ENCODE assay signal across 10 cellular contexts in genomic region chr5:59123595-59124561, GRCh38.
DNase-seq lines count a peak whose midpoint lies in the region; ATAC-seq and TF ChIP-seq lines count a peak whose summit lies in the region.
"Had no signal": no experiment of that assay in that cellular context is flagged by ENCODE, and none has a peak within 500 bp of the region (broad histone marks: within the 10 kb centered on the region; RNA-seq: fewer than 3 reads in every experiment).

No MANE protein-coding gene starts in this region.

- peak in 1 of 2 donors; percentile 19 for DNase-seq in activated naive CD4-positive, alpha-beta T cell treated with anti-CD3 and anti-CD28 coated beads, Interleukin-2, amount 50 U/mL, for 72 hours (ENCODE audit: low spot score in 2 of 2)
- DNase-seq in activated naive CD4-positive, alpha-beta T cell treated with Interleukin-2 at 50 U/mL for 16 hours: no peak
- DNase-seq in esophagus muscularis mucosa (ENCODE audit: extremely low spot score): no peak
- no peak for DNase-seq in transverse colon
- no peak for DNase-seq in NCI-H1105 (lab: John Stamatoyannopoulos, UW)
- DNase-seq in SK-N-DZ (ENCODE audit: low spot score): no peak
- DNase-seq: stimulated activated CD4-positive, alpha-beta T cell treated with anti-CD3 and anti-CD28 coated beads, Interleukin-2, amount 100 ng/mL, for 24 hours had no signal

- TF ChIP-seq EP300 in esophagus muscularis mucosa (IDR thresholded peaks at IDR 0.05) (no peak), transverse colon (IDR thresholded peaks at IDR 0.05; ENCODE audit: low read depth) (no peak)

- no peaks in the 10 kb centered on the region for H3K36me3 ChIP-seq in esophagus muscularis mucosa
- no peaks in the 10 kb centered on the region for H3K36me3 ChIP-seq in transverse colon
- H3K36me3 ChIP-seq: BLaER1 treated with 17β-estradiol and CSF1 and Interleukin-3, amounts not matched to agents 10 nM and 100 nM had no signal

- peak overlapping the region in 3 of 4 donors; percentile 78 to 83 (median 83) for H3K27ac ChIP-seq in esophagus muscularis mucosa (replicated peaks in 1 of 4)
- peak overlapping the region; percentile 83 to 87 (median 87) for H3K27ac ChIP-seq in transverse colon
- H3K27ac ChIP-seq: BLaER1 treated with 17β-estradiol and CSF1 and Interleukin-3, amounts not matched to agents 10 nM and 100 nM had no signal

- peaks cover 0 to 13% of the 10 kb centered on the region in 2 donors for H3K36me3 Mint-ChIP-seq in activated naive CD4-positive, alpha-beta T cell treated with anti-CD3 and anti-CD28 coated beads, Interleukin-2, amount 50 U/mL, for 72 hours

- TF ChIP-seq POLR2A in esophagus muscularis mucosa (IDR thresholded peaks at IDR 0.05; ENCODE audit: low read depth) (no peak), transverse colon (IDR thresholded peaks at IDR 0.05) (no peak)

- H3K27me3 ChIP-seq in esophagus muscularis mucosa: no peaks in the 10 kb centered on the region
- no peaks in the 10 kb centered on the region for H3K27me3 ChIP-seq in transverse colon
- H3K27me3 ChIP-seq: BLaER1 treated with 17β-estradiol and CSF1 and Interleukin-3, amounts not matched to agents 10 nM and 100 nM had no signal

- peak; percentile 42 to 62 for ATAC-seq in activated naive CD4-positive, alpha-beta T cell treated with anti-CD3 and anti-CD28 coated beads, Interleukin-2, amount 50 U/mL, for 72 hours
- ATAC-seq in HG03469 (IDR thresholded peaks at IDR 0.05; ENCODE audit: unreplicated experiment) (peak; percentile 37), HG03139 (IDR thresholded peaks at IDR 0.05; ENCODE audit: unreplicated experiment) (no peak)

- no peak for TF ChIP-seq CTCF in esophagus muscularis mucosa (IDR thresholded peaks at IDR 0.05)
- TF ChIP-seq CTCF in transverse colon (IDR thresholded peaks at IDR 0.05): no peak

- intact Hi-C loops in esophagus muscularis mucosa (cut with DNase I): no loop called here
- intact Hi-C loops in transverse colon (cut with DNase I; ENCODE audit: low total_unique reads): no loop called here

- H3K27ac Mint-ChIP-seq in activated naive CD4-positive, alpha-beta T cell treated with anti-CD3 and anti-CD28 coated beads, Interleukin-2, amount 50 U/mL, for 72 hours: no peak overlapping the region

- H3K4me3 ChIP-seq in esophagus muscularis mucosa (no peak overlapping the region), transverse colon (no peak overlapping the region)
- H3K4me3 ChIP-seq: BLaER1 treated with 17β-estradiol and CSF1 and Interleukin-3, amounts not matched to agents 10 nM and 100 nM had no signal

- in situ Hi-C loops in transverse colon (cut with MboI; ENCODE audit: low pct_ligation_motif_present in 1 of 4, low pct_unique_long_range_greater_than_20kb in 1 of 4, low sequenced_read_pairs in 3 of 4): no loop called here

- H3K4me1 ChIP-seq in esophagus muscularis mucosa (peaks cover 21 to 59% (median 46%) of the 10 kb centered on the region in 4 donors), transverse colon (peaks cover 18 to 52% (median 22%) of the 10 kb centered on the region in 4 donors)

- peaks cover 0 to 10% of the 10 kb centered on the region in 2 donors for H3K9me3 Mint-ChIP-seq in activated naive CD4-positive, alpha-beta T cell treated with anti-CD3 and anti-CD28 coated beads, Interleukin-2, amount 50 U/mL, for 72 hours

- 54% methylated on average over 5 of the region's 5 CpGs for WGBS in esophagus muscularis mucosa
- WGBS in transverse colon (ENCODE audit: low coverage in 1 of 2), 2 donors: 24 to 45% methylated on average over 4 to 5 of the region's 5 CpGs

- H3K9me3 ChIP-seq in esophagus muscularis mucosa (no peaks in the 10 kb centered on the region), transverse colon (no peaks in the 10 kb centered on the region)
- H3K9me3 ChIP-seq: BLaER1 treated with 17β-estradiol and CSF1 and Interleukin-3, amounts not matched to agents 10 nM and 100 nM had no signal
